28 cellular contexts compared by ENCODE assay signal in genomic region chr21:32424674-32425073, GRCh38. TPM values are rescaled to one million over a fixed set of nuclear protein-coding genes. Genes with fewer than 3 reads are reported as not detected.
DNase-seq lines count a peak whose midpoint lies in the region; ATAC-seq and TF ChIP-seq lines count a peak whose summit lies in the region.
"Had no signal": no experiment of that assay in that cellular context is flagged by ENCODE, and none has a peak within 500 bp of the region (broad histone marks: within the 10 kb centered on the region; RNA-seq: fewer than 3 reads in every experiment).

No MANE protein-coding gene starts in this region.

- H3K27me3 Mint-ChIP-seq in activated CD8-positive, alpha-beta T cell treated with anti-CD3 and anti-CD28 coated beads for 36 hours: no peaks in the 10 kb centered on the region
- H3K27me3 Mint-ChIP-seq: activated CD8-positive, alpha-beta memory T cell treated with anti-CD3 and anti-CD28 coated beads, Interleukin-2, amount 10 ng/mL, durations not matched to agents 7 days and 5 days; naive thymus-derived CD4-positive, alpha-beta T cell had no signal

- peaks cover 5% of the 10 kb centered on the region for H3K36me3 Mint-ChIP-seq in activated CD8-positive, alpha-beta T cell treated with anti-CD3 and anti-CD28 coated beads for 36 hours (ENCODE audit: low read depth)
- H3K36me3 Mint-ChIP-seq: CD14-positive monocyte had no signal

- no peak overlapping the region for H3K27ac ChIP-seq in brain microvascular endothelial cell
- peak overlapping the region; percentile 89 for H3K27ac ChIP-seq in osteoblast (ENCODE audit: low read depth, low read length)
- H3K27ac ChIP-seq: esophagus muscularis mucosa, HL-60, upper lobe of left lung had no signal

- no peaks in the 10 kb centered on the region for H3K9me3 ChIP-seq in osteoblast (ENCODE audit: low read depth, low read length)
- H3K9me3 ChIP-seq: suprapubic skin, upper lobe of left lung had no signal

- no peak overlapping the region for H2AFZ ChIP-seq in osteoblast (ENCODE audit: low read length)

- in situ Hi-C loops in brain microvascular endothelial cell (cut with HindIII; ENCODE audit: low pct_ligation_motif_present, low sequenced_read_pairs): loop anchor here (25.0 kb wide), 1 partner anchor 138 kb away; no protein-coding TSS in a partner anchor

- H3K4me3 ChIP-seq in brain microvascular endothelial cell (ENCODE audit: low read depth, low read length): no peak overlapping the region
- no peak overlapping the region for H3K4me3 ChIP-seq in osteoblast (ENCODE audit: insufficient read depth, low read length)
- H3K4me3 ChIP-seq: esophagus muscularis mucosa, lung, SJSA1, suprapubic skin, upper lobe of left lung had no signal

- H3K4me1 ChIP-seq in osteoblast (ENCODE audit: insufficient read depth, low read length): peaks cover 55% of the 10 kb centered on the region

- H3K27me3 ChIP-seq in brain microvascular endothelial cell (replicated peaks) (no peaks in the 10 kb centered on the region), osteoblast (ENCODE audit: insufficient read depth, low read length) (no peaks in the 10 kb centered on the region)
- H3K27me3 ChIP-seq: esophagus muscularis mucosa, SJSA1, suprapubic skin, upper lobe of left lung had no signal

- no peak overlapping the region for H3K4me2 ChIP-seq in osteoblast (ENCODE audit: insufficient read depth, low read length)

- CTCF ChIA-PET in activated CD8-positive, alpha-beta T cell treated with anti-CD3 and anti-CD28 coated beads for 36 hours (lab: Charles Lee): no interaction called here

- H3K4me1 Mint-ChIP-seq in activated CD8-positive, alpha-beta T cell treated with anti-CD3 and anti-CD28 coated beads for 36 hours (ENCODE audit: low read depth): peaks cover 5% of the 10 kb centered on the region
- H3K4me1 Mint-ChIP-seq: activated CD8-positive, alpha-beta memory T cell treated with anti-CD3 and anti-CD28 coated beads, Interleukin-2, amount 10 ng/mL, durations not matched to agents 7 days and 5 days; stimulated activated memory B cell treated with anti-CD40 and anti-IgM and Interleukin-4, amounts not matched to agents 10 μg/mL and 1 μg/mL and 100 μg/mL, for 72 hours had no signal

- no peak overlapping the region for H3K4me3 Mint-ChIP-seq in activated CD8-positive, alpha-beta T cell treated with anti-CD3 and anti-CD28 coated beads for 36 hours
- H3K4me3 Mint-ChIP-seq: activated CD8-positive, alpha-beta memory T cell treated with anti-CD3 and anti-CD28 coated beads, Interleukin-2, amount 10 ng/mL, durations not matched to agents 7 days and 5 days; activated T-cell treated with anti-CD3 and anti-CD28 coated beads, Interleukin-2, amount 50 U/mL, for 4 hours; CD14-positive monocyte; naive thymus-derived CD4-positive, alpha-beta T cell; stimulated activated memory B cell treated with anti-CD40 and anti-IgM and Interleukin-4, amounts not matched to agents 10 μg/mL and 1 μg/mL and 100 μg/mL, for 72 hours had no signal

- intact Hi-C loops in activated CD8-positive, alpha-beta T cell treated with anti-CD3 and anti-CD28 coated beads for 36 hours (cut with micrococcal nuclease): no loop called here

- POLR2A ChIA-PET in activated CD8-positive, alpha-beta T cell treated with anti-CD3 and anti-CD28 coated beads for 36 hours (lab: Charles Lee): no interaction called here

- peak; percentile 13 for TF ChIP-seq CTCF in brain microvascular endothelial cell (IDR thresholded peaks at IDR 0.05; ENCODE audit: low read depth, low read length, missing control alignments)
- TF ChIP-seq CTCF in osteoblast (IDR thresholded peaks at IDR 0.05; ENCODE audit: extremely low read depth, low read depth, low read length): no peak
- no peak for TF ChIP-seq CTCF in activated CD8-positive, alpha-beta T cell treated with anti-CD3 and anti-CD28 coated beads for 36 hours (IDR thresholded peaks at IDR 0.05)

- DNase-seq in ELR (ENCODE audit: low read depth) (peak; percentile 66), NCI-H226 (peak; percentile 45), brain microvascular endothelial cell (no peak), osteoblast (ENCODE audit: insufficient read length, low spot score, missing footprints) (no peak)
- no peak for DNase-seq in activated CD8-positive, alpha-beta T cell treated with anti-CD3 and anti-CD28 coated beads for 36 hours
- DNase-seq: activated CD4-positive, alpha-beta T cell treated with anti-CD3 and anti-CD28 coated beads, Interleukin-2, amount 50 U/mL, for 1 hour; activated CD4-positive, CD25-positive, alpha-beta regulatory T cell; activated CD8-positive, alpha-beta memory T cell treated with anti-CD3 and anti-CD28 coated beads, Interleukin-2, amount 10 ng/mL, durations not matched to agents 7 days and 5 days; activated naive CD4-positive, alpha-beta T cell; activated T-cell treated with anti-CD3 and anti-CD28 coated beads, Interleukin-2, amount 50 U/mL, for 4 hours; DMS79; hippocampal formation; Karpas-422; left cardiac atrium; naive thymus-derived CD4-positive, alpha-beta T cell; NCI-H1417 treated with DMSO at 0.1 percent for 48 hours; NCI-H2081; nucleus accumbens; upper lobe of left lung had no signal

- peaks cover 30% of the 10 kb centered on the region for H3K79me2 ChIP-seq in osteoblast (ENCODE audit: insufficient read depth, low read length)

- no peaks in the 10 kb centered on the region for H4K20me1 ChIP-seq in osteoblast (ENCODE audit: insufficient read depth, low read length)

- no peak overlapping the region for H3K27ac Mint-ChIP-seq in activated CD8-positive, alpha-beta T cell treated with anti-CD3 and anti-CD28 coated beads for 36 hours
- H3K27ac Mint-ChIP-seq: activated CD8-positive, alpha-beta memory T cell treated with anti-CD3 and anti-CD28 coated beads, Interleukin-2, amount 10 ng/mL, durations not matched to agents 7 days and 5 days; CD14-positive monocyte; naive thymus-derived CD4-positive, alpha-beta T cell; stimulated activated memory B cell treated with anti-CD40 and anti-IgM and Interleukin-4, amounts not matched to agents 10 μg/mL and 1 μg/mL and 100 μg/mL, for 72 hours had no signal

- H3K36me3 ChIP-seq in brain microvascular endothelial cell (replicated peaks) (no peaks in the 10 kb centered on the region), osteoblast (ENCODE audit: insufficient read depth, low read length) (no peaks in the 10 kb centered on the region)
- H3K36me3 ChIP-seq: suprapubic skin, upper lobe of left lung had no signal

- no peak for ATAC-seq in GM19467 (IDR thresholded peaks at IDR 0.05; ENCODE audit: unreplicated experiment)
- ATAC-seq in activated CD8-positive, alpha-beta T cell treated with anti-CD3 and anti-CD28 coated beads for 36 hours: no peak
- ATAC-seq in GM21381 (IDR thresholded peaks at IDR 0.05; ENCODE audit: unreplicated experiment): no peak
- ATAC-seq: activated CD8-positive, alpha-beta memory T cell treated with anti-CD3 and anti-CD28 coated beads, Interleukin-2, amount 10 ng/mL, durations not matched to agents 7 days and 5 days; activated T-cell treated with anti-CD3 and anti-CD28 coated beads, Interleukin-2, amount 50 U/mL, for 4 hours; left cardiac atrium; naive thymus-derived CD4-positive, alpha-beta T cell; stimulated activated memory B cell treated with anti-CD40 and anti-IgM and Interleukin-4, amounts not matched to agents 10 μg/mL and 1 μg/mL and 100 μg/mL, for 72 hours had no signal

- H3K9me3 Mint-ChIP-seq in activated CD8-positive, alpha-beta T cell treated with anti-CD3 and anti-CD28 coated beads for 36 hours: peaks cover 2% of the 10 kb centered on the region

RNA-seq across cellular contexts. Expression of gene EVA1C, which starts 12.2 kb away (rescaled TPM):
- total RNA-seq in osteoblast: 5.0 and 8.0 TPM in 2 replicates
- 10 to 100 TPM; 11.1 to 13.7 TPM for total RNA-seq in activated CD8-positive, alpha-beta T cell treated with anti-CD3 and anti-CD28 coated beads for 36 hours

RNA-seq across cellular contexts. Expression of gene URB1, which starts 31.9 kb away (rescaled TPM):
- 15.9 and 21.7 TPM in 2 replicates for total RNA-seq in osteoblast
- total RNA-seq in activated CD8-positive, alpha-beta T cell treated with anti-CD3 and anti-CD28 coated beads for 36 hours: 10 to 100 TPM; 30.9 to 31.8 TPM

Comparison
In these comparisons a context has a peak if more than half of its experiments do, and no peak if none do; other contexts are left out.
1. DNase-seq: peak in ELR (single experiment) and NCI-H226 (single experiment); none in brain microvascular endothelial cell (single experiment), osteoblast (single experiment) and activated CD8-positive, alpha-beta T cell treated with anti-CD3 and anti-CD28 coated beads for 36 hours (single experiment).